Comparison of ENCODE assay signal across 25 cellular contexts in the genomic region with DNA sequence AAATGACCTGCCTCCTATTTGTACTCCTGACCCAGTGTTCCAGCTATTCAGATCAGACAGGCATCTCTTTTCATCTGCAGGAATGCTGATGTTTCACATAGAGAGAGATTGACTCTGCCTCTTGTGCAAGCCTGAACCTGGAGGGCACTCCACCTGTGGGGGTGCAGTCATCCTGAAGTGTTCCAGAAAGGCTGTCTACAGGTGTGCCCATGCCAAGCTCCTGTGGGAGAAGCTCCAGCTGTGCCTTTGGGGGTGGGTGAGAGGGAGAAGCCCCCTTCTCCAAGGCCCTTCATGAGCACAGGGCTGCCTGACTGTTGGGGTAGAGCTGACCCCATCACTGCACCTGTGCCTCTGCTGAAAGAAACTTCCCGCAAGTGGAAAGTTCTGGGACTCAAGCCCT. TPM values are rescaled to one million over a fixed set of nuclear protein-coding genes. Genes with fewer than 3 reads are reported as not detected.
"Had no signal": no experiment of that assay in that cellular context is flagged by ENCODE, and none has a peak within 500 bp of the region (broad histone marks: within the 10 kb centered on the region; RNA-seq: fewer than 3 reads in every experiment).

No MANE protein-coding gene starts in this region.

- H3K27ac Mint-ChIP-seq: dendritic cell treated with granulocyte-macrophage colony-stimulating factor and Interleukin-4, amounts not matched to agents 40 ng/mL and 50 ng/mL, for 4 days; endodermal cell; mesothelial cell of epicardium; naive B cell; nephron; neural progenitor cell; stimulated activated naive B cell treated with anti-CD40 and anti-IgM and Interleukin-4, amounts not matched to agents 10 μg/mL and 1 μg/mL and 100 μg/mL, for 72 hours had no signal

- H3K4me3 ChIP-seq: esophagus muscularis mucosa, mucosa of descending colon, neural progenitor cell, right lobe of liver, stomach, tibial artery, upper lobe of left lung, uterus had no signal

- H3K9ac ChIP-seq: neural progenitor cell had no signal

- H3K9me3 Mint-ChIP-seq: dendritic cell treated with granulocyte-macrophage colony-stimulating factor and Interleukin-4, amounts not matched to agents 40 ng/mL and 50 ng/mL, for 4 days; endodermal cell; mesothelial cell of epicardium; naive B cell; nephron; neural progenitor cell; stimulated activated naive B cell treated with anti-CD40 and anti-IgM and Interleukin-4, amounts not matched to agents 10 μg/mL and 1 μg/mL and 100 μg/mL, for 72 hours had no signal

- H3K4me2 ChIP-seq: neural progenitor cell had no signal

- H3K4me1 Mint-ChIP-seq: endodermal cell; mesothelial cell of epicardium; naive B cell; nephron; neural progenitor cell; stimulated activated naive B cell treated with anti-CD40 and anti-IgM and Interleukin-4, amounts not matched to agents 10 μg/mL and 1 μg/mL and 100 μg/mL, for 72 hours had no signal

- H3K36me3 ChIP-seq: esophagus muscularis mucosa, neural progenitor cell, right lobe of liver, stomach, tibial artery, upper lobe of left lung, uterus had no signal

- DNase-seq: central memory CD4-positive, alpha-beta T cell; effector CD8-positive, alpha-beta T cell; foreskin melanocyte; head of caudate nucleus; mesenchymal stem cell; mucosa of descending colon; naive B cell; nucleus accumbens; retina; right lobe of liver; stimulated activated CD4-positive, alpha-beta T cell treated with anti-CD3 and anti-CD28 coated beads, Interleukin-2, amount 100 ng/mL, for 48 hours; stimulated activated naive B cell treated with anti-CD40 and anti-IgM and Interleukin-4, amounts not matched to agents 10 μg/mL and 1 μg/mL and 100 μg/mL, for 72 hours; stomach; tibial artery; upper lobe of left lung; uterus had no signal

- H3K27me3 Mint-ChIP-seq: dendritic cell treated with granulocyte-macrophage colony-stimulating factor and Interleukin-4, amounts not matched to agents 40 ng/mL and 50 ng/mL, for 4 days; naive B cell; stimulated activated naive B cell treated with anti-CD40 and anti-IgM and Interleukin-4, amounts not matched to agents 10 μg/mL and 1 μg/mL and 100 μg/mL, for 72 hours had no signal

- H2AFZ ChIP-seq: neural progenitor cell had no signal

- H3K36me3 Mint-ChIP-seq: mesothelial cell of epicardium; naive B cell; neural progenitor cell; stimulated activated naive B cell treated with anti-CD40 and anti-IgM and Interleukin-4, amounts not matched to agents 10 μg/mL and 1 μg/mL and 100 μg/mL, for 72 hours had no signal

- H3K4me1 ChIP-seq: esophagus muscularis mucosa, neural progenitor cell, right lobe of liver, tibial artery, upper lobe of left lung, uterus had no signal

- H3K27me3 ChIP-seq: esophagus muscularis mucosa, right lobe of liver, stomach, tibial artery, upper lobe of left lung, uterus had no signal

- ATAC-seq: mucosa of descending colon had no signal

- H3K27ac ChIP-seq: esophagus muscularis mucosa, neural progenitor cell, right lobe of liver, stomach, tibial artery, upper lobe of left lung, uterus had no signal

- H3K9me3 ChIP-seq: esophagus muscularis mucosa, mucosa of descending colon, right lobe of liver, stomach, tibial artery, upper lobe of left lung, uterus had no signal

- FAIRE-seq: colon, keratinocyte, small intestine had no signal

- H3K4me3 Mint-ChIP-seq: dendritic cell treated with granulocyte-macrophage colony-stimulating factor and Interleukin-4, amounts not matched to agents 40 ng/mL and 50 ng/mL, for 4 days; endodermal cell; mesothelial cell of epicardium; naive B cell; nephron; neural progenitor cell; stimulated activated naive B cell treated with anti-CD40 and anti-IgM and Interleukin-4, amounts not matched to agents 10 μg/mL and 1 μg/mL and 100 μg/mL, for 72 hours had no signal

RNA-seq across cellular contexts. Expression of gene IFI44, which starts 22.8 kb away (rescaled TPM):
- total RNA-seq: endodermal cell had no signal

RNA-seq across cellular contexts. Expression of gene IFI44L, which starts 52.2 kb away (rescaled TPM):
- total RNA-seq: endodermal cell had no signal
